In genomic region chr21:6498716-6499115, GRCh38 we compare ENCODE assay signal across 8 cellular contexts.
A peak's percentile ranks its signal among the peaks of the same experiment; 100 is the strongest.
DNase-seq lines count a peak whose midpoint lies in the region; ATAC-seq, FAIRE-seq and TF ChIP-seq lines count a peak whose summit lies in the region.
"Not testable (repeated sequence)": the region's sequence is repeated elsewhere in the genome, so short reads cannot be mapped to it uniquely, and the experiment has no call there.

No MANE protein-coding gene starts in this region.

- not testable (repeated sequence) for H4K20me1 ChIP-seq in BLaER1; PC-3 (ENCODE audit: low read length); HepG2 (ENCODE audit: insufficient read depth, low read length)

- H3K79me2 ChIP-seq in PC-3 (ENCODE audit: low read length); HepG2 (ENCODE audit: insufficient read depth, low read length): not testable (repeated sequence)

- not testable (repeated sequence) for TF ChIP-seq RAD21 in HepG2 (CRISPR knock-in tag; IDR thresholded peaks at IDR 0.05)

- TF ChIP-seq EP300 in HepG2 (IDR thresholded peaks at IDR 0.05; ENCODE audit: low read depth in 2 of 2, low read length in 2 of 2); HepG2 (CRISPR knock-in tag; IDR thresholded peaks at IDR 0.05; ENCODE audit: borderline replicate concordance): not testable (repeated sequence)

- H3K36me3 ChIP-seq in BLaER1; PC-3 (ENCODE audit: low read depth, low read length); HepG2 (replicated peaks in 1 of 2; ENCODE audit: control insufficient read depth in 1 of 2, insufficient read depth in 2 of 2, low read length in 2 of 2): not testable (repeated sequence)

- H3K9ac ChIP-seq in BLaER1, result peak overlapping the region; percentile 86
- H3K9ac ChIP-seq in PC-3 (ENCODE audit: low read length), result peak overlapping the region; percentile 65
- H3K9ac ChIP-seq in HepG2 (ENCODE audit: insufficient read depth, low read depth, low read length), result peak overlapping the region; percentile 54; the same call in 1 of the 2 replicates

- H3K27ac ChIP-seq in BLaER1 (peak overlapping the region; percentile 88), skin epidermis (peak overlapping the region in 8 of 21 experiments; percentile 42 to 83 (median 71))
- not testable (repeated sequence) for H3K27ac ChIP-seq in PC-3 (ENCODE audit: low read length); HepG2 (ENCODE audit: extremely low read length, insufficient read depth, low read length)

- in situ Hi-C loops in HepG2 (cut with HindIII; ENCODE audit: extremely low pct_ligation_motif_present, low pct_unique_long_range_greater_than_20kb), result not testable (repeated sequence)

- not testable (repeated sequence) for H3K27me3 ChIP-seq in BLaER1; PC-3 (ENCODE audit: low read length); HepG2 (ENCODE audit: control insufficient read depth in 1 of 2, insufficient read depth in 2 of 2, low read length in 2 of 2)

- not testable (repeated sequence) for FAIRE-seq in HepG2 (lab: Jason Lieb, UNC)

- H3K4me3 ChIP-seq in BLaER1 (peak overlapping the region; percentile 71), PC-3 (ENCODE audit: low read length) (peak overlapping the region; percentile 51; the same call in 1 of the 2 replicates), epithelial cell of esophagus (ENCODE audit: low read length) (peak overlapping the region; percentile 42), HepG2 (replicated peaks in 1 of 3; ENCODE audit: insufficient read depth in 1 of 3, low read depth in 2 of 3, low read length in 3 of 3) (peak overlapping the region in 2 of 3 experiments; percentile 55 to 58; a peak in 3 of 6 replicates), skin epidermis (peak overlapping the region in 5 of 7 experiments; percentile 42 to 56 (median 50))

- POLR2A ChIA-PET in PC-3 (lab: Charles Lee; ENCODE audit: unreplicated experiment); HepG2 (lab: Yijun Ruan, JAX): not testable (repeated sequence)

- H3K9me2 ChIP-seq in PC-3 (replicated peaks; ENCODE audit: low read length), result not testable (repeated sequence)

- not testable (repeated sequence) for TF ChIP-seq CTCF in PC-3 (conservative IDR thresholded peaks at IDR 0.05; ENCODE audit: low read depth, low read length); epithelial cell of esophagus (IDR thresholded peaks at IDR 0.05; ENCODE audit: insufficient read depth, low read depth, low read length, missing control alignments); HepG2 (CRISPR knock-in tag; IDR thresholded peaks at IDR 0.05)

- ATAC-seq in GM19455 (IDR thresholded peaks at IDR 0.05; ENCODE audit: unreplicated experiment) (peak; percentile 17), HG02943 (IDR thresholded peaks at IDR 0.05; ENCODE audit: low read depth, unreplicated experiment) (peak; percentile 8), PC-3 (peak; percentile 11)
- ATAC-seq in HepG2, result not testable (repeated sequence)

- BruUV-seq in PC-3 (replicated peaks; lab: Mats Ljungman, UMichigan); HepG2 (replicated peaks; lab: Mats Ljungman, UMichigan): not testable (repeated sequence)

- 0 out of 2 replicates have a peak overlapping the region, but pooled peaks have one; percentile 12 for H3K4me2 ChIP-seq in BLaER1
- H3K4me2 ChIP-seq in PC-3 (ENCODE audit: low read length); HepG2 (ENCODE audit: low read depth, low read length): not testable (repeated sequence)

- H3F3A ChIP-seq in PC-3 (ENCODE audit: low read length, unreplicated experiment), result not testable (repeated sequence)

- TF ChIP-seq POLR2A in HepG2 (IDR thresholded peaks at IDR 0.05; ENCODE audit: insufficient read depth in 1 of 2, low read depth in 2 of 2, low read length in 2 of 2), result not testable (repeated sequence)

- CTCF ChIA-PET in PC-3 (lab: Charles Lee); HepG2 (lab: Yijun Ruan, JAX; ENCODE audit: low intra/inter-chr PET ratio, low total read pairs): not testable (repeated sequence)

- not testable (repeated sequence) for H3K9me3 ChIP-seq in BLaER1; PC-3 (ENCODE audit: low read length); HepG2 (ENCODE audit: low read length)

- H2AFZ ChIP-seq in PC-3 (ENCODE audit: low read length); HepG2 (ENCODE audit: low read length): not testable (repeated sequence)

- WGBS in HepG2 (ENCODE audit: low lambda C conversion rate), result no CpG with 5 or more reads among the region's 55 CpGs

- DNase-seq in PC-3, result peak; percentile 0
- peak; percentile 47 to 58 for DNase-seq in activated T-cell treated with anti-CD3 and anti-CD28 coated beads, Interleukin-2, amount 50 U/mL, for 48 hours
- peak; percentile 1 for DNase-seq in epithelial cell of esophagus (ENCODE audit: low read depth)
- DNase-seq in HepG2 (ENCODE audit: low spot score), result not testable (repeated sequence)

- intact Hi-C loops in PC-3 (cut with micrococcal nuclease); HepG2 (cut with micrococcal nuclease; ENCODE audit: unreplicated experiment): not testable (repeated sequence)

- H3K4me1 ChIP-seq in BLaER1; PC-3 (ENCODE audit: insufficient read depth, low read length); HepG2 (ENCODE audit: insufficient read depth, low read length): not testable (repeated sequence)

TF ChIP-seq in HepG2, 621 proteins besides CTCF, POLR2A, EP300 and RAD21:
- TF ChIP-seq ZNF687 (CRISPR knock-in tag; IDR thresholded peaks at IDR 0.05), result 0 out of 2 replicates have a peak, but pooled peaks have one; percentile 14
